10 cellular contexts compared by ENCODE assay signal in genomic region chr2:131039908-131040660, GRCh38. TPM values are rescaled to one million over a fixed set of nuclear protein-coding genes. Genes with fewer than 3 reads are reported as not detected.
A peak's percentile ranks its signal among the peaks of the same experiment; 100 is the strongest.
DNase-seq lines count a peak whose midpoint lies in the region; ATAC-seq and TF ChIP-seq lines count a peak whose summit lies in the region.
"Had no signal": no experiment of that assay in that cellular context is flagged by ENCODE, and none has a peak within 500 bp of the region (broad histone marks: within the 10 kb centered on the region; RNA-seq: fewer than 3 reads in every experiment).

No MANE protein-coding gene starts in this region.

- no peaks in the 10 kb centered on the region for H3K27me3 ChIP-seq in CD8-positive, alpha-beta memory T cell (ENCODE audit: insufficient read depth, low read length, poor library complexity, severe bottlenecking)
- H3K27me3 ChIP-seq in rectal smooth muscle tissue (ENCODE audit: control insufficient read depth, insufficient read depth, low read length) (peaks cover 7% of the 10 kb centered on the region), neural progenitor cell (peaks cover 14% of the 10 kb centered on the region)

- H3K36me3 Mint-ChIP-seq in CD8-positive, alpha-beta memory T cell: no peaks in the 10 kb centered on the region
- no peaks in the 10 kb centered on the region for H3K36me3 Mint-ChIP-seq in T-helper 17 cell (ENCODE audit: low read depth)
- peaks cover 2% of the 10 kb centered on the region for H3K36me3 Mint-ChIP-seq in chondrocyte (ENCODE audit: low read depth)
- H3K36me3 Mint-ChIP-seq in neural progenitor cell: peaks cover 6% of the 10 kb centered on the region
- H3K36me3 Mint-ChIP-seq in nephron progenitor cell (ENCODE audit: low read depth): no peaks in the 10 kb centered on the region

- H2AFZ ChIP-seq in neural progenitor cell (replicated peaks): no peak overlapping the region

- TF ChIP-seq CTCF in chondrocyte (IDR thresholded peaks at IDR 0.05) (no peak), neural progenitor cell (IDR thresholded peaks at IDR 0.05) (no peak), nephron progenitor cell (IDR thresholded peaks at IDR 0.05) (no peak)

- peak overlapping the region; percentile 61 for H3K4me3 ChIP-seq in CD8-positive, alpha-beta memory T cell (ENCODE audit: low read length)
- H3K4me3 ChIP-seq in rectal smooth muscle tissue (ENCODE audit: low read length): peak overlapping the region; percentile 19
- H3K4me3 ChIP-seq in neural progenitor cell: no peak overlapping the region

- H3K4me1 Mint-ChIP-seq in CD8-positive, alpha-beta memory T cell: peaks cover 25 to 50% (median 32%) of the 10 kb centered on the region in 3 donors
- peaks cover 20% of the 10 kb centered on the region for H3K4me1 Mint-ChIP-seq in T-helper 17 cell
- H3K4me1 Mint-ChIP-seq in chondrocyte (ENCODE audit: low read depth): no peaks in the 10 kb centered on the region
- peaks cover 13% of the 10 kb centered on the region for H3K4me1 Mint-ChIP-seq in neural progenitor cell
- peaks cover 31% of the 10 kb centered on the region for H3K4me1 Mint-ChIP-seq in nephron progenitor cell

- no peak overlapping the region for H3K27ac ChIP-seq in CD8-positive, alpha-beta memory T cell (ENCODE audit: low read depth, low read length)
- peak overlapping the region; percentile 69 for H3K27ac ChIP-seq in cingulate gyrus (ENCODE audit: low read depth, low read length)
- H3K27ac ChIP-seq in rectal smooth muscle tissue (ENCODE audit: low read depth, low read length): no peak overlapping the region
- H3K27ac ChIP-seq in neural progenitor cell: no peak overlapping the region

- H3K9ac ChIP-seq in rectal smooth muscle tissue (ENCODE audit: low read length) (no peak overlapping the region), neural progenitor cell (no peak overlapping the region)

- H3K79me2 ChIP-seq in neural progenitor cell (ENCODE audit: low read depth): no peaks in the 10 kb centered on the region

- peaks cover 12% of the 10 kb centered on the region for H4K20me1 ChIP-seq in neural progenitor cell (ENCODE audit: low read depth)

- H3K9me3 Mint-ChIP-seq in CD8-positive, alpha-beta memory T cell: no peaks in the 10 kb centered on the region
- H3K9me3 Mint-ChIP-seq in chondrocyte (ENCODE audit: low read depth): no peaks in the 10 kb centered on the region
- no peaks in the 10 kb centered on the region for H3K9me3 Mint-ChIP-seq in neural progenitor cell
- H3K9me3 Mint-ChIP-seq in nephron progenitor cell: no peaks in the 10 kb centered on the region

- H3K27me3 Mint-ChIP-seq in CD8-positive, alpha-beta memory T cell: no peaks in the 10 kb centered on the region
- H3K27me3 Mint-ChIP-seq in T-helper 17 cell (peaks cover 18% of the 10 kb centered on the region), chondrocyte (ENCODE audit: low read depth) (no peaks in the 10 kb centered on the region), neural progenitor cell (ENCODE audit: insufficient read depth, low read depth) (peaks cover 5% of the 10 kb centered on the region), nephron progenitor cell (ENCODE audit: low read depth, poor library complexity) (peaks cover 35% of the 10 kb centered on the region)

- peak; percentile 50 for ATAC-seq in T-helper 17 cell

- peak overlapping the region in 5 of 8 donors; percentile 6 to 86 (median 50) for H3K27ac Mint-ChIP-seq in CD8-positive, alpha-beta memory T cell
- H3K27ac Mint-ChIP-seq in T-helper 17 cell (no peak overlapping the region), chondrocyte (ENCODE audit: unreplicated experiment) (no peak overlapping the region), neural progenitor cell (no peak overlapping the region), nephron progenitor cell (no peak overlapping the region)

- H3K4me3 Mint-ChIP-seq in CD8-positive, alpha-beta memory T cell: peak overlapping the region; percentile 84 to 95 (median 91)
- H3K4me3 Mint-ChIP-seq in T-helper 17 cell: peak overlapping the region; percentile 90
- H3K4me3 Mint-ChIP-seq in chondrocyte (ENCODE audit: unreplicated experiment): no peak overlapping the region
- no peak overlapping the region for H3K4me3 Mint-ChIP-seq in neural progenitor cell
- H3K4me3 Mint-ChIP-seq in nephron progenitor cell: no peak overlapping the region

- H3K9me3 ChIP-seq in CD8-positive, alpha-beta memory T cell (ENCODE audit: low read length): no peaks in the 10 kb centered on the region
- no peaks in the 10 kb centered on the region for H3K9me3 ChIP-seq in T-helper 17 cell (ENCODE audit: control insufficient read depth, low read length, poor library complexity, severe bottlenecking)
- H3K9me3 ChIP-seq in neural progenitor cell (ENCODE audit: low read depth): no peaks in the 10 kb centered on the region

- peaks cover 6% of the 10 kb centered on the region for H3F3A ChIP-seq in neural progenitor cell (ENCODE audit: low read depth)

- H3K36me3 ChIP-seq in CD8-positive, alpha-beta memory T cell (ENCODE audit: insufficient read depth, low read length): no peaks in the 10 kb centered on the region
- no peaks in the 10 kb centered on the region for H3K36me3 ChIP-seq in rectal smooth muscle tissue (ENCODE audit: control insufficient read depth, insufficient read depth, low read length)
- no peaks in the 10 kb centered on the region for H3K36me3 ChIP-seq in neural progenitor cell

- DNase-seq in CD8-positive, alpha-beta memory T cell: peak in 3 of 5 donors; percentile 49 to 62 (median 59)
- DNase-seq in T-helper 17 cell (no peak), chondrocyte (ENCODE audit: low spot score) (no peak), neural progenitor cell (ENCODE audit: low spot score) (no peak), nephron progenitor cell (no peak), NCI-H1694 treated with DMSO at 0.1 percent for 48 hours (lab: John Stamatoyannopoulos, UW) (no peak)
- DNase-seq: DMS53, NCI-H1436 treated with DMSO at 0.1 percent for 48 hours had no signal

- H3K4me1 ChIP-seq in CD8-positive, alpha-beta memory T cell (ENCODE audit: insufficient read depth, low read length): peaks cover 35% of the 10 kb centered on the region
- peaks cover 3% of the 10 kb centered on the region for H3K4me1 ChIP-seq in rectal smooth muscle tissue (ENCODE audit: control insufficient read depth, insufficient read depth, low read length)
- H3K4me1 ChIP-seq in neural progenitor cell: peaks cover 9% of the 10 kb centered on the region

- CTCF ChIA-PET in CD8-positive, alpha-beta memory T cell (lab: Charles Lee): interaction anchor here (1.1 to 2.7 kb wide), 4 partner anchors 17 to 243 kb away, joined by 3 to 9 read pairs (median 6); no protein-coding TSS in a partner anchor

- POLR2A ChIA-PET in CD8-positive, alpha-beta memory T cell (lab: Charles Lee): interaction anchor here (0.6 to 1.6 kb wide), 6 partner anchors 11 to 68 kb away, joined by 3 to 6 read pairs (median 3); partner anchors contain the start of gene PLEKHB2

- no peak overlapping the region for H3K4me2 ChIP-seq in neural progenitor cell

RNA-seq across cellular contexts. Expression of gene FAM168B, which starts 53.2 kb away (rescaled TPM):
- 10 to 100 TPM; 93.1 to 97.6 TPM for total RNA-seq in CD8-positive, alpha-beta memory T cell
- 40.4 TPM for polyA plus RNA-seq in CD8-positive, alpha-beta memory T cell
- total RNA-seq in T-helper 17 cell: 10 to 100 TPM; 56.1 to 71.2 TPM
- total RNA-seq in chondrocyte: 94.9 to 118 TPM (median 111 TPM) in 3 replicates
- 63.0 and 85.2 TPM in 2 replicates for total RNA-seq in neural progenitor cell (ENCODE audit: low replicate concordance)

Comparison
In these comparisons a context has a peak if more than half of its experiments do, and no peak if none do; other contexts are left out.
1. DNase-seq: peak in CD8-positive, alpha-beta memory T cell (3 of 5); none in T-helper 17 cell (0 of 3), chondrocyte (single experiment), neural progenitor cell (single experiment), nephron progenitor cell (single experiment) and NCI-H1694 treated with DMSO at 0.1 percent for 48 hours (single experiment).
2. H3K27ac Mint-ChIP-seq: peak in CD8-positive, alpha-beta memory T cell (5 of 8); none in T-helper 17 cell (single experiment), chondrocyte (single experiment), neural progenitor cell (single experiment) and nephron progenitor cell (single experiment).
3. H3K4me3 Mint-ChIP-seq: peak in CD8-positive, alpha-beta memory T cell (7 of 7) and T-helper 17 cell (single experiment); none in chondrocyte (single experiment), neural progenitor cell (single experiment) and nephron progenitor cell (single experiment).